ENCODE assay signal across 1 cellular context in the genomic region with DNA sequence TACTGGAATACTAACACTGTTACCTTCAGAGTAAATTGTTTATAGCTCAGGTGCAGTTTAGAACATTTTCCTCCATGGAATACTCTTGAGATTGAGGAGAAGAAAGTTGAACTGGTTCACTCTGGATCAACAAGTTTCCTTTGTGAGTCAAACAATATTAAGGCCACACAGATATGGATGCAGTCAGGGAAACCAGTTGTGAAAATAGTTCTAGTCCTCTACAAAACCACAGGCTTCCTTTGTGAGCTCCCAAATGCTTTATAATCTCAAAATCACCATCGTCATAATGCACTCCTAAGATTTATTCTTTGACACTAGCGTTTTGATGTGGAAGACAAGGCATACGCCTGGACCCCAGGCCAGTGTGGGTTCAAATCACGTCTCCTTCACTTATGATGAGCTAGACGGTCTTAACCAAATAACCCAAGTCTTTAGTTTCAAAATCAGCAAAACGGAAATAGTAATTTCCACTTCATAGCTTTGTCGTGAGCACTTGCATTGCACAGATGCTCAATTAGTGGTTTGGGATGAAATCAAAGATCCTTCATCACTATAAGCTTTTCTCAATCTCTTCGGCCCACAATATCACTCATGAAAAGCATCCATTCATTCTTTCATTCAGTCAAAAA.
A peak's percentile ranks its signal among the peaks of the same experiment; 100 is the strongest.
TF ChIP-seq lines count a peak whose summit lies in the region.

No MANE protein-coding gene starts in this region.

TF ChIP-seq in GM12878, 131 proteins besides CTCF, POLR2A, EP300 and RAD21 (continued from another document):
- TF ChIP-seq, protein P1, sequence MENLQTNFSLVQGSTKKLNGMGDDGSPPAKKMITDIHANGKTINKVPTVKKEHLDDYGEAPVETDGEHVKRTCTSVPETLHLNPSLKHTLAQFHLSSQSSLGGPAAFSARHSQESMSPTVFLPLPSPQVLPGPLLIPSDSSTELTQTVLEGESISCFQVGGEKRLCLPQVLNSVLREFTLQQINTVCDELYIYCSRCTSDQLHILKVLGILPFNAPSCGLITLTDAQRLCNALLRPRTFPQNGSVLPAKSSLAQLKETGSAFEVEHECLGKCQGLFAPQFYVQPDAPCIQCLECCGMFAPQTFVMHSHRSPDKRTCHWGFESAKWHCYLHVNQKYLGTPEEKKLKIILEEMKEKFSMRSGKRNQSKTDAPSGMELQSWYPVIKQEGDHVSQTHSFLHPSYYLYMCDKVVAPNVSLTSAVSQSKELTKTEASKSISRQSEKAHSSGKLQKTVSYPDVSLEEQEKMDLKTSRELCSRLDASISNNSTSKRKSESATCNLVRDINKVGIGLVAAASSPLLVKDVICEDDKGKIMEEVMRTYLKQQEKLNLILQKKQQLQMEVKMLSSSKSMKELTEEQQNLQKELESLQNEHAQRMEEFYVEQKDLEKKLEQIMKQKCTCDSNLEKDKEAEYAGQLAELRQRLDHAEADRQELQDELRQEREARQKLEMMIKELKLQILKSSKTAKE (IDR thresholded peaks at IDR 0.05; ENCODE audit: low read depth, poor library complexity, severe bottlenecking) = peak; percentile 71
- TF ChIP-seq CBX5 (IDR thresholded peaks at IDR 0.05; ENCODE audit: low read depth) = no peak
- TF ChIP-seq ZNF384 (IDR thresholded peaks at IDR 0.05; ENCODE audit: borderline replicate concordance, low read depth, low read length) = no peak
- no peak for TF ChIP-seq SUPT20H (IDR thresholded peaks at IDR 0.05; ENCODE audit: borderline replicate concordance, control insufficient read depth, low read depth, low read length)
- no peak for TF ChIP-seq HDAC6 (IDR thresholded peaks at IDR 0.05; ENCODE audit: unreplicated experiment)
- no peak for TF ChIP-seq ZNF622 (IDR thresholded peaks at IDR 0.05)
- TF ChIP-seq EED (IDR thresholded peaks at IDR 0.05; ENCODE audit: low read depth) = no peak
- TF ChIP-seq ATF7 (IDR thresholded peaks at IDR 0.05; ENCODE audit: low read depth) = no peak
- TF ChIP-seq, protein P2, sequence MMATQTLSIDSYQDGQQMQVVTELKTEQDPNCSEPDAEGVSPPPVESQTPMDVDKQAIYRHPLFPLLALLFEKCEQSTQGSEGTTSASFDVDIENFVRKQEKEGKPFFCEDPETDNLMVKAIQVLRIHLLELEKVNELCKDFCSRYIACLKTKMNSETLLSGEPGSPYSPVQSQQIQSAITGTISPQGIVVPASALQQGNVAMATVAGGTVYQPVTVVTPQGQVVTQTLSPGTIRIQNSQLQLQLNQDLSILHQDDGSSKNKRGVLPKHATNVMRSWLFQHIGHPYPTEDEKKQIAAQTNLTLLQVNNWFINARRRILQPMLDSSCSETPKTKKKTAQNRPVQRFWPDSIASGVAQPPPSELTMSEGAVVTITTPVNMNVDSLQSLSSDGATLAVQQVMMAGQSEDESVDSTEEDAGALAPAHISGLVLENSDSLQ (IDR thresholded peaks at IDR 0.05) = no peak
- TF ChIP-seq, protein P3, sequence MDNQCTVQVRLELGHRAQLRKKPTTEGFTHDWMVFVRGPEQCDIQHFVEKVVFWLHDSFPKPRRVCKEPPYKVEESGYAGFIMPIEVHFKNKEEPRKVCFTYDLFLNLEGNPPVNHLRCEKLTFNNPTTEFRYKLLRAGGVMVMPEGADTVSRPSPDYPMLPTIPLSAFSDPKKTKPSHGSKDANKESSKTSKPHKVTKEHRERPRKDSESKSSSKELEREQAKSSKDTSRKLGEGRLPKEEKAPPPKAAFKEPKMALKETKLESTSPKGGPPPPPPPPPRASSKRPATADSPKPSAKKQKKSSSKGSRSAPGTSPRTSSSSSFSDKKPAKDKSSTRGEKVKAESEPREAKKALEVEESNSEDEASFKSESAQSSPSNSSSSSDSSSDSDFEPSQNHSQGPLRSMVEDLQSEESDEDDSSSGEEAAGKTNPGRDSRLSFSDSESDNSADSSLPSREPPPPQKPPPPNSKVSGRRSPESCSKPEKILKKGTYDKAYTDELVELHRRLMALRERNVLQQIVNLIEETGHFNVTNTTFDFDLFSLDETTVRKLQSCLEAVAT (IDR thresholded peaks at IDR 0.05) = no peak
- TF ChIP-seq BHLHE40 (IDR thresholded peaks at IDR 0.05; ENCODE audit: borderline replicate concordance in 1 of 2, low read depth in 2 of 2, low read length in 1 of 2) = 0 out of 4 replicates have a peak, but pooled peaks of 1 of the 2 experiments have one; percentile 18
- TF ChIP-seq SP1 (IDR thresholded peaks at IDR 0.05; ENCODE audit: low read depth, low read length) = no peak
- no peak for TF ChIP-seq SMAD1 (IDR thresholded peaks at IDR 0.05; ENCODE audit: low read depth, partially characterized antibody)
- peak; percentile 62 for TF ChIP-seq BCL11A (IDR thresholded peaks at IDR 0.05; ENCODE audit: low read depth, low read length)
- TF ChIP-seq, protein P4, sequence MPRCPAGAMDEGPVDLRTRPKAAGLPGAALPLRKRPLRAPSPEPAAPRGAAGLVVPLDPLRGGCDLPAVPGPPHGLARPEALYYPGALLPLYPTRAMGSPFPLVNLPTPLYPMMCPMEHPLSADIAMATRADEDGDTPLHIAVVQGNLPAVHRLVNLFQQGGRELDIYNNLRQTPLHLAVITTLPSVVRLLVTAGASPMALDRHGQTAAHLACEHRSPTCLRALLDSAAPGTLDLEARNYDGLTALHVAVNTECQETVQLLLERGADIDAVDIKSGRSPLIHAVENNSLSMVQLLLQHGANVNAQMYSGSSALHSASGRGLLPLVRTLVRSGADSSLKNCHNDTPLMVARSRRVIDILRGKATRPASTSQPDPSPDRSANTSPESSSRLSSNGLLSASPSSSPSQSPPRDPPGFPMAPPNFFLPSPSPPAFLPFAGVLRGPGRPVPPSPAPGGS (IDR thresholded peaks at IDR 0.05; ENCODE audit: borderline replicate concordance, insufficient read depth, low read depth, low read length, poor library complexity, severe bottlenecking) = no peak
- TF ChIP-seq RB1 (IDR thresholded peaks at IDR 0.05; ENCODE audit: borderline replicate concordance) = no peak
- no peak for TF ChIP-seq NFYA (IDR thresholded peaks at IDR 0.05; ENCODE audit: borderline replicate concordance, low read depth, low read length)
- TF ChIP-seq CBX3 (IDR thresholded peaks at IDR 0.05; ENCODE audit: borderline replicate concordance, low read depth) = no peak
- TF ChIP-seq KDM1A (IDR thresholded peaks at IDR 0.05; ENCODE audit: borderline replicate concordance) = no peak
- no peak for TF ChIP-seq BMI1 (IDR thresholded peaks at IDR 0.05; ENCODE audit: borderline replicate concordance)
- TF ChIP-seq, protein P5, sequence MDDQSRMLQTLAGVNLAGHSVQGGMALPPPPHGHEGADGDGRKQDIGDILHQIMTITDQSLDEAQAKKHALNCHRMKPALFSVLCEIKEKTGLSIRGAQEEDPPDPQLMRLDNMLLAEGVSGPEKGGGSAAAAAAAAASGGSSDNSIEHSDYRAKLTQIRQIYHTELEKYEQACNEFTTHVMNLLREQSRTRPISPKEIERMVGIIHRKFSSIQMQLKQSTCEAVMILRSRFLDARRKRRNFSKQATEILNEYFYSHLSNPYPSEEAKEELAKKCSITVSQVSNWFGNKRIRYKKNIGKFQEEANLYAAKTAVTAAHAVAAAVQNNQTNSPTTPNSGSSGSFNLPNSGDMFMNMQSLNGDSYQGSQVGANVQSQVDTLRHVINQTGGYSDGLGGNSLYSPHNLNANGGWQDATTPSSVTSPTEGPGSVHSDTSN (IDR thresholded peaks at IDR 0.05; ENCODE audit: insufficient replicate concordance, low read depth, low read length) = no peak
- TF ChIP-seq IKZF2 (IDR thresholded peaks at IDR 0.05) = no peak
- TF ChIP-seq CBFB (IDR thresholded peaks at IDR 0.05; ENCODE audit: low read depth) = peak; percentile 48; the same call in 1 of the 2 replicates
- TF ChIP-seq, protein P6, sequence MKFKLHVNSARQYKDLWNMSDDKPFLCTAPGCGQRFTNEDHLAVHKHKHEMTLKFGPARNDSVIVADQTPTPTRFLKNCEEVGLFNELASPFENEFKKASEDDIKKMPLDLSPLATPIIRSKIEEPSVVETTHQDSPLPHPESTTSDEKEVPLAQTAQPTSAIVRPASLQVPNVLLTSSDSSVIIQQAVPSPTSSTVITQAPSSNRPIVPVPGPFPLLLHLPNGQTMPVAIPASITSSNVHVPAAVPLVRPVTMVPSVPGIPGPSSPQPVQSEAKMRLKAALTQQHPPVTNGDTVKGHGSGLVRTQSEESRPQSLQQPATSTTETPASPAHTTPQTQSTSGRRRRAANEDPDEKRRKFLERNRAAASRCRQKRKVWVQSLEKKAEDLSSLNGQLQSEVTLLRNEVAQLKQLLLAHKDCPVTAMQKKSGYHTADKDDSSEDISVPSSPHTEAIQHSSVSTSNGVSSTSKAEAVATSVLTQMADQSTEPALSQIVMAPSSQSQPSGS (IDR thresholded peaks at IDR 0.05; ENCODE audit: low read length) = no peak
- TF ChIP-seq BRCA1 (IDR thresholded peaks at IDR 0.05; ENCODE audit: low read depth, low read length) = no peak
- TF ChIP-seq, protein P7, sequence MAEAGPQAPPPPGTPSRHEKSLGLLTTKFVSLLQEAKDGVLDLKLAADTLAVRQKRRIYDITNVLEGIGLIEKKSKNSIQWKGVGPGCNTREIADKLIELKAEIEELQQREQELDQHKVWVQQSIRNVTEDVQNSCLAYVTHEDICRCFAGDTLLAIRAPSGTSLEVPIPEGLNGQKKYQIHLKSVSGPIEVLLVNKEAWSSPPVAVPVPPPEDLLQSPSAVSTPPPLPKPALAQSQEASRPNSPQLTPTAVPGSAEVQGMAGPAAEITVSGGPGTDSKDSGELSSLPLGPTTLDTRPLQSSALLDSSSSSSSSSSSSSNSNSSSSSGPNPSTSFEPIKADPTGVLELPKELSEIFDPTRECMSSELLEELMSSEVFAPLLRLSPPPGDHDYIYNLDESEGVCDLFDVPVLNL (IDR thresholded peaks at IDR 0.05; ENCODE audit: low read depth, low read length) = no peak
- TF ChIP-seq IRF4 (IDR thresholded peaks at IDR 0.05; ENCODE audit: low read depth, low read length) = no peak
- no peak for TF ChIP-seq MEF2B (IDR thresholded peaks at IDR 0.05; ENCODE audit: partially characterized antibody, poor library complexity, severe bottlenecking)
- TF ChIP-seq POLR2AphosphoS5 (IDR thresholded peaks at IDR 0.05; ENCODE audit: low read length) = no peak
- no peak for TF ChIP-seq MYB (IDR thresholded peaks at IDR 0.05; ENCODE audit: borderline replicate concordance, low read depth, low read length)
- TF ChIP-seq ZZZ3 (IDR thresholded peaks at IDR 0.05; ENCODE audit: control insufficient read depth, insufficient read length, low read depth) = no peak
- TF ChIP-seq NRF1 (conservative IDR thresholded peaks at IDR 0.05; ENCODE audit: low read depth, low read length) = no peak
- TF ChIP-seq FOS (IDR thresholded peaks at IDR 0.05; ENCODE audit: borderline replicate concordance, extremely low read depth, insufficient read length) = no peak
- TF ChIP-seq, protein P8, sequence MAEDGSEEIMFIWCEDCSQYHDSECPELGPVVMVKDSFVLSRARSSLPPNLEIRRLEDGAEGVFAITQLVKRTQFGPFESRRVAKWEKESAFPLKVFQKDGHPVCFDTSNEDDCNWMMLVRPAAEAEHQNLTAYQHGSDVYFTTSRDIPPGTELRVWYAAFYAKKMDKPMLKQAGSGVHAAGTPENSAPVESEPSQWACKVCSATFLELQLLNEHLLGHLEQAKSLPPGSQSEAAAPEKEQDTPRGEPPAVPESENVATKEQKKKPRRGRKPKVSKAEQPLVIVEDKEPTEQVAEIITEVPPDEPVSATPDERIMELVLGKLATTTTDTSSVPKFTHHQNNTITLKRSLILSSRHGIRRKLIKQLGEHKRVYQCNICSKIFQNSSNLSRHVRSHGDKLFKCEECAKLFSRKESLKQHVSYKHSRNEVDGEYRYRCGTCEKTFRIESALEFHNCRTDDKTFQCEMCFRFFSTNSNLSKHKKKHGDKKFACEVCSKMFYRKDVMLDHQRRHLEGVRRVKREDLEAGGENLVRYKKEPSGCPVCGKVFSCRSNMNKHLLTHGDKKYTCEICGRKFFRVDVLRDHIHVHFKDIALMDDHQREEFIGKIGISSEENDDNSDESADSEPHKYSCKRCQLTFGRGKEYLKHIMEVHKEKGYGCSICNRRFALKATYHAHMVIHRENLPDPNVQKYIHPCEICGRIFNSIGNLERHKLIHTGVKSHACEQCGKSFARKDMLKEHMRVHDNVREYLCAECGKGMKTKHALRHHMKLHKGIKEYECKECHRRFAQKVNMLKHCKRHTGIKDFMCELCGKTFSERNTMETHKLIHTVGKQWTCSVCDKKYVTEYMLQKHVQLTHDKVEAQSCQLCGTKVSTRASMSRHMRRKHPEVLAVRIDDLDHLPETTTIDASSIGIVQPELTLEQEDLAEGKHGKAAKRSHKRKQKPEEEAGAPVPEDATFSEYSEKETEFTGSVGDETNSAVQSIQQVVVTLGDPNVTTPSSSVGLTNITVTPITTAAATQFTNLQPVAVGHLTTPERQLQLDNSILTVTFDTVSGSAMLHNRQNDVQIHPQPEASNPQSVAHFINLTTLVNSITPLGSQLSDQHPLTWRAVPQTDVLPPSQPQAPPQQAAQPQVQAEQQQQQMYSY (CRISPR knock-in tag; IDR thresholded peaks at IDR 0.05) = no peak
- peak in 1 of 2 experiments; percentile 72; a peak in 1 of 4 replicates for TF ChIP-seq ETV6 (conservative IDR thresholded peaks at IDR 0.05 in 1 of 2, IDR thresholded peaks at IDR 0.05 in 1 of 2; ENCODE audit: borderline replicate concordance in 1 of 2, low read depth in 1 of 2)
- TF ChIP-seq CREB1 (IDR thresholded peaks at IDR 0.05; ENCODE audit: low read depth) = no peak
- TF ChIP-seq MYC (IDR thresholded peaks at IDR 0.05; ENCODE audit: insufficient read depth, insufficient read length, insufficient replicate concordance, low read length, severe bottlenecking) = no peak
- TF ChIP-seq SMAD5 (IDR thresholded peaks at IDR 0.05; ENCODE audit: low read depth) = no peak
- 0 out of 2 replicates have a peak, but pooled peaks have one; percentile 22 for TF ChIP-seq MTA2 (IDR thresholded peaks at IDR 0.05; ENCODE audit: low read depth)
- TF ChIP-seq, protein P9, sequence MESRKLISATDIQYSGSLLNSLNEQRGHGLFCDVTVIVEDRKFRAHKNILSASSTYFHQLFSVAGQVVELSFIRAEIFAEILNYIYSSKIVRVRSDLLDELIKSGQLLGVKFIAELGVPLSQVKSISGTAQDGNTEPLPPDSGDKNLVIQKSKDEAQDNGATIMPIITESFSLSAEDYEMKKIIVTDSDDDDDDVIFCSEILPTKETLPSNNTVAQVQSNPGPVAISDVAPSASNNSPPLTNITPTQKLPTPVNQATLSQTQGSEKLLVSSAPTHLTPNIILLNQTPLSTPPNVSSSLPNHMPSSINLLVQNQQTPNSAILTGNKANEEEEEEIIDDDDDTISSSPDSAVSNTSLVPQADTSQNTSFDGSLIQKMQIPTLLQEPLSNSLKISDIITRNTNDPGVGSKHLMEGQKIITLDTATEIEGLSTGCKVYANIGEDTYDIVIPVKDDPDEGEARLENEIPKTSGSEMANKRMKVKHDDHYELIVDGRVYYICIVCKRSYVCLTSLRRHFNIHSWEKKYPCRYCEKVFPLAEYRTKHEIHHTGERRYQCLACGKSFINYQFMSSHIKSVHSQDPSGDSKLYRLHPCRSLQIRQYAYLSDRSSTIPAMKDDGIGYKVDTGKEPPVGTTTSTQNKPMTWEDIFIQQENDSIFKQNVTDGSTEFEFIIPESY (IDR thresholded peaks at IDR 0.05) = no peak
- 0 out of 2 replicates have a peak, but pooled peaks have one; percentile 26 for TF ChIP-seq TCF3 (IDR thresholded peaks at IDR 0.05; ENCODE audit: borderline replicate concordance, insufficient read depth, low read depth, low read length)
- TF ChIP-seq NR2F1 (conservative IDR thresholded peaks at IDR 0.05) = peak; percentile 37; the same call in 1 of the 2 replicates
- no peak for TF ChIP-seq EGR1 (IDR thresholded peaks at IDR 0.05; ENCODE audit: borderline replicate concordance in 1 of 2, low read depth in 2 of 2, low read length in 2 of 2)
- TF ChIP-seq PAX8 (IDR thresholded peaks at IDR 0.05) = no peak
- TF ChIP-seq ASH2L (IDR thresholded peaks at IDR 0.05; ENCODE audit: borderline replicate concordance, low read depth) = no peak
